In genomic region chr17:34884597-34884996, GRCh38 we compare ENCODE assay signal across 17 cellular contexts.
DNase-seq lines count a peak whose midpoint lies in the region; ATAC-seq and TF ChIP-seq lines count a peak whose summit lies in the region.
"Had no signal": no experiment of that assay in that cellular context is flagged by ENCODE, and none has a peak within 500 bp of the region (broad histone marks: within the 10 kb centered on the region; RNA-seq: fewer than 3 reads in every experiment).

No MANE protein-coding gene starts in this region.

- H3K9me2 ChIP-seq in Loucy (replicated peaks; ENCODE audit: low read depth, low read length) = no peaks in the 10 kb centered on the region

- no peak overlapping the region for H3K27ac Mint-ChIP-seq in neural progenitor cell
- H3K27ac Mint-ChIP-seq in effector memory CD8-positive, alpha-beta T cell = no peak overlapping the region
- H3K27ac Mint-ChIP-seq: GM23338 had no signal

- H3K4me2 ChIP-seq in Loucy (ENCODE audit: low read depth, low read length, poor library complexity, severe bottlenecking) (peak overlapping the region; percentile 85), neural progenitor cell (peak overlapping the region; percentile 72)
- H3K4me2 ChIP-seq: A549, GM23338 had no signal

- H3K36me3 ChIP-seq in Loucy (ENCODE audit: insufficient read depth, low read length) (no peaks in the 10 kb centered on the region), WERI-Rb-1 (no peaks in the 10 kb centered on the region), neural progenitor cell (no peaks in the 10 kb centered on the region)

- DNase-seq in OCI-M1 (lab: John Stamatoyannopoulos, UW) (peak; percentile 93), WERI-Rb-1 (no peak), neural progenitor cell (ENCODE audit: low spot score) (no peak), NCI-H1092 (lab: John Stamatoyannopoulos, UW) (no peak)
- no peak for DNase-seq in activated CD8-positive, alpha-beta memory T cell treated with anti-CD3 and anti-CD28 coated beads, Interleukin-2, amount 50 U/mL, for 4 hours
- DNase-seq in effector memory CD8-positive, alpha-beta T cell = no peak
- DNase-seq: AML-193; CD4-positive, alpha-beta memory T cell; DMS79 treated with DMSO at 0.1 percent for 48 hours; HCEC 1CT had no signal

- no peak overlapping the region for H2AFZ ChIP-seq in Loucy (ENCODE audit: low read length)
- no peak overlapping the region for H2AFZ ChIP-seq in neural progenitor cell (replicated peaks)
- H2AFZ ChIP-seq: GM23338 had no signal

- TF ChIP-seq CTCF in Loucy (conservative IDR thresholded peaks at IDR 0.05; ENCODE audit: low read length) (no peak), WERI-Rb-1 (IDR thresholded peaks at IDR 0.05; ENCODE audit: low read depth, low read length) (no peak), neural progenitor cell (IDR thresholded peaks at IDR 0.05) (no peak)

- H3K4me1 Mint-ChIP-seq in neural progenitor cell = peaks cover 40% of the 10 kb centered on the region
- H3K4me1 Mint-ChIP-seq in effector memory CD8-positive, alpha-beta T cell (ENCODE audit: low read depth in 2 of 2) = no peaks in the 10 kb centered on the region

- H3K27me3 Mint-ChIP-seq in neural progenitor cell (ENCODE audit: insufficient read depth, low read depth) = peaks cover 9% of the 10 kb centered on the region
- peaks cover 53 to 85% of the 10 kb centered on the region in 2 donors for H3K27me3 Mint-ChIP-seq in effector memory CD8-positive, alpha-beta T cell

- H4K20me1 ChIP-seq in Loucy (ENCODE audit: insufficient read depth, low read length, poor library complexity, severe bottlenecking) (no peaks in the 10 kb centered on the region), neural progenitor cell (ENCODE audit: low read depth) (no peaks in the 10 kb centered on the region)

- H3K9me3 Mint-ChIP-seq in neural progenitor cell = peaks cover 6% of the 10 kb centered on the region
- no peaks in the 10 kb centered on the region for H3K9me3 Mint-ChIP-seq in effector memory CD8-positive, alpha-beta T cell
- H3K9me3 Mint-ChIP-seq: GM23338 had no signal

- peaks cover 68% of the 10 kb centered on the region for H3K4me1 ChIP-seq in Loucy (ENCODE audit: insufficient read depth, low read length, poor library complexity, severe bottlenecking)
- H3K4me1 ChIP-seq in neural progenitor cell = peaks cover 28% of the 10 kb centered on the region
- H3K4me1 ChIP-seq: A549 had no signal

- no peaks in the 10 kb centered on the region for H3K36me3 Mint-ChIP-seq in neural progenitor cell
- H3K36me3 Mint-ChIP-seq in effector memory CD8-positive, alpha-beta T cell (ENCODE audit: insufficient read depth) = peaks cover 4% of the 10 kb centered on the region
- H3K36me3 Mint-ChIP-seq: CD4-positive, alpha-beta memory T cell had no signal

- H3K27ac ChIP-seq in WERI-Rb-1 (peak overlapping the region; percentile 46; the same call in 1 of the 2 replicates), neural progenitor cell (no peak overlapping the region)
- H3K27ac ChIP-seq: 22Rv1, A549, C4-2B had no signal

- H3K27me3 ChIP-seq in Loucy (ENCODE audit: insufficient read depth, low read length, poor library complexity, severe bottlenecking) = no peaks in the 10 kb centered on the region
- no peaks in the 10 kb centered on the region for H3K27me3 ChIP-seq in WERI-Rb-1 (ENCODE audit: insufficient read depth, low read depth, severe bottlenecking)
- no peaks in the 10 kb centered on the region for H3K27me3 ChIP-seq in neural progenitor cell

- H3K79me2 ChIP-seq in Loucy (ENCODE audit: insufficient read depth, low read length) (peaks cover 10% of the 10 kb centered on the region; the same call in 1 of the 2 replicates), neural progenitor cell (ENCODE audit: low read depth) (no peaks in the 10 kb centered on the region)

- H3K9ac ChIP-seq in Loucy (ENCODE audit: low read depth, low read length, poor library complexity, severe bottlenecking) = peak overlapping the region; percentile 89
- H3K9ac ChIP-seq in neural progenitor cell = no peak overlapping the region

- no peak for ATAC-seq in HG03432 (IDR thresholded peaks at IDR 0.05; ENCODE audit: unreplicated experiment)
- ATAC-seq in effector memory CD8-positive, alpha-beta T cell (replicated peaks) = no peak
- ATAC-seq: A549, HepG2 had no signal

- peaks cover 7% of the 10 kb centered on the region; the same call in 1 of the 2 replicates for H3K9me3 ChIP-seq in Loucy (ENCODE audit: insufficient read depth, low read depth, low read length)
- peaks cover 16% of the 10 kb centered on the region for H3K9me3 ChIP-seq in WERI-Rb-1 (ENCODE audit: severe bottlenecking)
- no peaks in the 10 kb centered on the region for H3K9me3 ChIP-seq in neural progenitor cell (ENCODE audit: low read depth)
- H3K9me3 ChIP-seq: A549 had no signal

- H3F3A ChIP-seq in Loucy (ENCODE audit: low read depth) (peaks cover 21% of the 10 kb centered on the region; the same call in 1 of the 2 replicates), neural progenitor cell (ENCODE audit: low read depth) (peaks cover 15% of the 10 kb centered on the region)

- H3K4me3 Mint-ChIP-seq in neural progenitor cell = no peak overlapping the region
- no peak overlapping the region for H3K4me3 Mint-ChIP-seq in effector memory CD8-positive, alpha-beta T cell
- H3K4me3 Mint-ChIP-seq: CD4-positive, alpha-beta memory T cell; GM23338 had no signal

- H3K4me3 ChIP-seq in Loucy (ENCODE audit: low read length, poor library complexity, severe bottlenecking) (peak overlapping the region; percentile 70), WERI-Rb-1 (ENCODE audit: low read depth, low read length) (no peak overlapping the region), neural progenitor cell (no peak overlapping the region)
- H3K4me3 ChIP-seq: A549, GM23338 had no signal
